In genomic region chr9:96256800-96257199, GRCh38 we compare ENCODE assay signal across 15 cellular contexts. TPM values are rescaled to one million over a fixed set of nuclear protein-coding genes. Genes with fewer than 3 reads are reported as not detected.
DNase-seq lines count a peak whose midpoint lies in the region; ATAC-seq, FAIRE-seq and TF ChIP-seq lines count a peak whose summit lies in the region.
"Had no signal": no experiment of that assay in that cellular context is flagged by ENCODE, and none has a peak within 500 bp of the region (broad histone marks: within the 10 kb centered on the region; RNA-seq: fewer than 3 reads in every experiment).

No MANE protein-coding gene starts in this region.

- H3K4me1 ChIP-seq in mesodermal cell (ENCODE audit: control insufficient read depth, insufficient read depth, low read length, poor library complexity, severe bottlenecking), result peaks cover 18% of the 10 kb centered on the region

- H3K27me3 Mint-ChIP-seq in natural killer cell (ENCODE audit: low read depth in 2 of 2), result peaks cover 22 to 59% of the 10 kb centered on the region in 2 donors

- no peak overlapping the region for H3K4me3 ChIP-seq in bronchial epithelial cell (ENCODE audit: low read depth, low read length)
- H3K4me3 ChIP-seq in mesodermal cell (ENCODE audit: extremely low read depth, insufficient read depth, low read length, poor library complexity, severe bottlenecking), result no peak overlapping the region
- H3K4me3 ChIP-seq: PC-9 had no signal

- H3K36me3 Mint-ChIP-seq in natural killer cell, result no peaks in the 10 kb centered on the region

- no peaks in the 10 kb centered on the region for H3K9me3 Mint-ChIP-seq in natural killer cell
- H3K9me3 Mint-ChIP-seq: stimulated activated naive CD8-positive, alpha-beta T cell treated with anti-CD3 and anti-CD28 coated beads, Interleukin-15, Interleukin-2, amounts not matched to agents 100 ng/mL and 50 ng/mL, for 24 hours had no signal

- no peak for FAIRE-seq in bronchial epithelial cell (lab: Jason Lieb, UNC)

- no peaks in the 10 kb centered on the region for H3K27me3 ChIP-seq in bronchial epithelial cell (ENCODE audit: control insufficient read depth, insufficient read depth, low read length)

- no peak for TF ChIP-seq CTCF in bronchial epithelial cell (IDR thresholded peaks at IDR 0.05; ENCODE audit: insufficient read depth, low read length, severe bottlenecking)
- no peak for TF ChIP-seq CTCF in natural killer cell (IDR thresholded peaks at IDR 0.05)

- no peaks in the 10 kb centered on the region for H3K4me1 Mint-ChIP-seq in natural killer cell

- no peaks in the 10 kb centered on the region for H3K36me3 ChIP-seq in bronchial epithelial cell (ENCODE audit: control insufficient read depth, insufficient read depth, low read length)
- no peaks in the 10 kb centered on the region for H3K36me3 ChIP-seq in mesodermal cell (ENCODE audit: control insufficient read depth, insufficient read depth, low read length)

- 40% methylated on average over 5 of the region's 9 CpGs for WGBS in mesodermal cell (ENCODE audit: insufficient coverage in 2 of 2), 2 experiments

- H3K4me3 Mint-ChIP-seq in natural killer cell, result no peak overlapping the region
- H3K4me3 Mint-ChIP-seq: stimulated activated naive CD8-positive, alpha-beta T cell treated with anti-CD3 and anti-CD28 coated beads, Interleukin-15, Interleukin-2, amounts not matched to agents 100 ng/mL and 50 ng/mL, for 24 hours had no signal

- TF ChIP-seq POLR2A in GM18505 (IDR thresholded peaks at IDR 0.05; ENCODE audit: borderline replicate concordance, extremely low read depth, insufficient read depth, insufficient read length), result no peak

- peak overlapping the region; percentile 23 for H3K27ac ChIP-seq in mesodermal cell (ENCODE audit: low read depth, low read length, severe bottlenecking)
- H3K27ac ChIP-seq: PC-9 had no signal

- H3K27ac Mint-ChIP-seq in natural killer cell, result no peak overlapping the region
- H3K27ac Mint-ChIP-seq: stimulated activated naive CD8-positive, alpha-beta T cell treated with anti-CD3 and anti-CD28 coated beads, Interleukin-15, Interleukin-2, amounts not matched to agents 100 ng/mL and 50 ng/mL, for 24 hours had no signal

- no peak for ATAC-seq in GM18505 (IDR thresholded peaks at IDR 0.05; ENCODE audit: unreplicated experiment)
- no peak for ATAC-seq in HG02610 (IDR thresholded peaks at IDR 0.05; ENCODE audit: unreplicated experiment)
- ATAC-seq in natural killer cell, result no peak

- DNase-seq in GDM1 (lab: John Stamatoyannopoulos, UW), result peak; percentile 17
- peak; percentile 79 for DNase-seq in M059J (ENCODE audit: low read depth)
- peak; percentile 64 for DNase-seq in bronchial epithelial cell (ENCODE audit: low read depth)
- no peak for DNase-seq in natural killer cell
- DNase-seq: activated CD8-positive, alpha-beta memory T cell treated with anti-CD3 and anti-CD28 coated beads, Interleukin-2, amount 50 U/mL, for 4 hours; COR-L47; GOT3; NCI-H2029 treated with DMSO at 0.1 percent for 48 hours; stimulated activated CD4-positive, alpha-beta T cell treated with anti-CD3 and anti-CD28 coated beads, Interleukin-4, amount 100 ng/mL, for 4 hours had no signal

- H3K9me3 ChIP-seq in mesodermal cell (ENCODE audit: control insufficient read depth, low read length), result no peaks in the 10 kb centered on the region

- intact Hi-C loops in natural killer cell (cut with micrococcal nuclease), result no loop called here

RNA-seq across cellular contexts. Expression of gene HSD17B3, which starts 45.2 kb away (rescaled TPM):
- total RNA-seq in M059J (2014; rRNA removed; shearing (Covaris generic)), result 1.9 TPM in 1 of 2 replicates, not detected in the other
- 0.53 and 1.2 TPM in 2 replicates for total RNA-seq in bronchial epithelial cell
- polyA plus RNA-seq in mesodermal cell (2013, experiment 1 of 2), result not detected
- polyA plus RNA-seq in mesodermal cell (2013, experiment 2 of 2), result not detected
- total RNA-seq in natural killer cell, result under 1 TPM; 0.68 to 0.96 (median 0.80) TPM
- total RNA-seq: PC-9, pulmonary artery endothelial cell had no signal
